ENCODE assay signal across 1 cellular context in the genomic region with DNA sequence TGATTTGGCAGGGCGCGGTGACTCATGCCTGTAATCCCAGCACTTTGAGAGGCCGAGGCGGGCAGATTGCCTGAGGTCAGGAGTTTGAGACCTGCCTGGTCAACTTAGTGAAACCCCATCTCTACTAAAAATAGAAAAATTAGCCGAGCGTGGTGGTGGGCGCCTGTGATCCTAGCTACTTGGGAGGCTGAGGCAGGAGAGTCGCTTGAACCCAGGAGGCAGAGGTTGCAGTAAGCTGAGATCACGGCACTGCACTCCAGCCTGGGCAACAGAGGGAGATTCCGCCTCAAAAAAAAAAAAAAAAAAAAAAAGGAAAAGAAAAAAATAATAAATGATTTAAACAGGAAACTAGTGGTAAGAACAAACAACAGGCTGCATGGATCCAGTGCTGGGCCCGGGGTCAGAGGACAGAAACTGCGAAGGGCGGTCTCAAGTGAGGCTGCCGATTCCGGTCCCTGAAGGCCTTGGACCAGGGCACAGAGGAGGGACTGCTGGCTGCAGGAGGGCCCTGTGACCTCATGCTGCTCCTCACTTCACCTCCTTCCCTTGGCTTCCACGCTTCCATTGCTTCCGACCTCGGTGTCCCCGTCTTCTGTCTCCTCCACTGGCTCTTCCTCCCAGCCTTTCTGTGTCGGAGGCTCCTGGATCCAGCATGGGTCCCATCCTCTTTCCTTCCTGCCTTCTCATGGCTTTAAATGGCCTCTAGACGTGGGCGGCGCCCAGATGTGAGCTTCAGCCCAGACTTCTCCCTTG.
A peak's percentile ranks its signal among the peaks of the same experiment; 100 is the strongest.
TF ChIP-seq lines count a peak whose summit lies in the region.

No MANE protein-coding gene starts in this region.

TF ChIP-seq in HepG2, 621 proteins besides CTCF, POLR2A, EP300 and RAD21 (continued from another document and continues in another):
- TF ChIP-seq, protein P1, sequence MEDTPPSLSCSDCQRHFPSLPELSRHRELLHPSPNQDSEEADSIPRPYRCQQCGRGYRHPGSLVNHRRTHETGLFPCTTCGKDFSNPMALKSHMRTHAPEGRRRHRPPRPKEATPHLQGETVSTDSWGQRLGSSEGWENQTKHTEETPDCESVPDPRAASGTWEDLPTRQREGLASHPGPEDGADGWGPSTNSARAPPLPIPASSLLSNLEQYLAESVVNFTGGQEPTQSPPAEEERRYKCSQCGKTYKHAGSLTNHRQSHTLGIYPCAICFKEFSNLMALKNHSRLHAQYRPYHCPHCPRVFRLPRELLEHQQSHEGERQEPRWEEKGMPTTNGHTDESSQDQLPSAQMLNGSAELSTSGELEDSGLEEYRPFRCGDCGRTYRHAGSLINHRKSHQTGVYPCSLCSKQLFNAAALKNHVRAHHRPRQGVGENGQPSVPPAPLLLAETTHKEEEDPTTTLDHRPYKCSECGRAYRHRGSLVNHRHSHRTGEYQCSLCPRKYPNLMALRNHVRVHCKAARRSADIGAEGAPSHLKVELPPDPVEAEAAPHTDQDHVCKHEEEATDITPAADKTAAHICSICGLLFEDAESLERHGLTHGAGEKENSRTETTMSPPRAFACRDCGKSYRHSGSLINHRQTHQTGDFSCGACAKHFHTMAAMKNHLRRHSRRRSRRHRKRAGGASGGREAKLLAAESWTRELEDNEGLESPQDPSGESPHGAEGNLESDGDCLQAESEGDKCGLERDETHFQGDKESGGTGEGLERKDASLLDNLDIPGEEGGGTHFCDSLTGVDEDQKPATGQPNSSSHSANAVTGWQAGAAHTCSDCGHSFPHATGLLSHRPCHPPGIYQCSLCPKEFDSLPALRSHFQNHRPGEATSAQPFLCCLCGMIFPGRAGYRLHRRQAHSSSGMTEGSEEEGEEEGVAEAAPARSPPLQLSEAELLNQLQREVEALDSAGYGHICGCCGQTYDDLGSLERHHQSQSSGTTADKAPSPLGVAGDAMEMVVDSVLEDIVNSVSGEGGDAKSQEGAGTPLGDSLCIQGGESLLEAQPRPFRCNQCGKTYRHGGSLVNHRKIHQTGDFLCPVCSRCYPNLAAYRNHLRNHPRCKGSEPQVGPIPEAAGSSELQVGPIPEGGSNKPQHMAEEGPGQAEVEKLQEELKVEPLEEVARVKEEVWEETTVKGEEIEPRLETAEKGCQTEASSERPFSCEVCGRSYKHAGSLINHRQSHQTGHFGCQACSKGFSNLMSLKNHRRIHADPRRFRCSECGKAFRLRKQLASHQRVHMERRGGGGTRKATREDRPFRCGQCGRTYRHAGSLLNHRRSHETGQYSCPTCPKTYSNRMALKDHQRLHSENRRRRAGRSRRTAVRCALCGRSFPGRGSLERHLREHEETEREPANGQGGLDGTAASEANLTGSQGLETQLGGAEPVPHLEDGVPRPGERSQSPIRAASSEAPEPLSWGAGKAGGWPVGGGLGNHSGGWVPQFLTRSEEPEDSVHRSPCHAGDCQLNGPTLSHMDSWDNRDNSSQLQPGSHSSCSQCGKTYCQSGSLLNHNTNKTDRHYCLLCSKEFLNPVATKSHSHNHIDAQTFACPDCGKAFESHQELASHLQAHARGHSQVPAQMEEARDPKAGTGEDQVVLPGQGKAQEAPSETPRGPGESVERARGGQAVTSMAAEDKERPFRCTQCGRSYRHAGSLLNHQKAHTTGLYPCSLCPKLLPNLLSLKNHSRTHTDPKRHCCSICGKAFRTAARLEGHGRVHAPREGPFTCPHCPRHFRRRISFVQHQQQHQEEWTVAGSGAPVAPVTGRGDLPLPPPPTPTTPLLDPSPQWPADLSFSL (CRISPR knock-in tag; IDR thresholded peaks at IDR 0.05): no peak
- no peak for TF ChIP-seq YY1 (IDR thresholded peaks at IDR 0.05; ENCODE audit: insufficient read depth, insufficient replicate concordance, low read depth, low read length)
- TF ChIP-seq, protein P2, sequence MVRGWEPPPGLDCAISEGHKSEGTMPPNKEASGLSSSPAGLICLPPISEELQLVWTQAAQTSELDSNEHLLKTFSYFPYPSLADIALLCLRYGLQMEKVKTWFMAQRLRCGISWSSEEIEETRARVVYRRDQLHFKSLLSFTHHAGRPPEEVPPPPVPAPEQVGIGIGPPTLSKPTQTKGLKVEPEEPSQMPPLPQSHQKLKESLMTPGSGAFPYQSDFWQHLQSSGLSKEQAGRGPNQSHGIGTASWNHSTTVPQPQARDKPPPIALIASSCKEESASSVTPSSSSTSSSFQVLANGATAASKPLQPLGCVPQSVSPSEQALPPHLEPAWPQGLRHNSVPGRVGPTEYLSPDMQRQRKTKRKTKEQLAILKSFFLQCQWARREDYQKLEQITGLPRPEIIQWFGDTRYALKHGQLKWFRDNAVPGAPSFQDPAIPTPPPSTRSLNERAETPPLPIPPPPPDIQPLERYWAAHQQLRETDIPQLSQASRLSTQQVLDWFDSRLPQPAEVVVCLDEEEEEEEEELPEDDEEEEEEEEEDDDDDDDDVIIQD (CRISPR knock-in tag; IDR thresholded peaks at IDR 0.05; ENCODE audit: low read depth): 0 out of 2 replicates have a peak, but pooled peaks have one; percentile 19
- TF ChIP-seq HOXA7 (CRISPR knock-in tag; IDR thresholded peaks at IDR 0.05): no peak
- no peak for TF ChIP-seq EHMT2 (IDR thresholded peaks at IDR 0.05; ENCODE audit: borderline replicate concordance, low read depth, low read length)
- TF ChIP-seq ZNF790 (CRISPR knock-in tag; IDR thresholded peaks at IDR 0.05; ENCODE audit: borderline replicate concordance): no peak
- TF ChIP-seq ZNF703 (CRISPR knock-in tag; IDR thresholded peaks at IDR 0.05; ENCODE audit: borderline replicate concordance): no peak
- no peak for TF ChIP-seq ZBTB1 (CRISPR knock-in tag; IDR thresholded peaks at IDR 0.05; ENCODE audit: borderline replicate concordance)
- peak; percentile 51; the same call in 1 of the 2 replicates for TF ChIP-seq SIN3A (IDR thresholded peaks at IDR 0.05; ENCODE audit: borderline replicate concordance, low read depth, low read length)
- no peak for TF ChIP-seq JDP2 (CRISPR knock-in tag; IDR thresholded peaks at IDR 0.05; ENCODE audit: borderline replicate concordance)
- TF ChIP-seq, protein P3, sequence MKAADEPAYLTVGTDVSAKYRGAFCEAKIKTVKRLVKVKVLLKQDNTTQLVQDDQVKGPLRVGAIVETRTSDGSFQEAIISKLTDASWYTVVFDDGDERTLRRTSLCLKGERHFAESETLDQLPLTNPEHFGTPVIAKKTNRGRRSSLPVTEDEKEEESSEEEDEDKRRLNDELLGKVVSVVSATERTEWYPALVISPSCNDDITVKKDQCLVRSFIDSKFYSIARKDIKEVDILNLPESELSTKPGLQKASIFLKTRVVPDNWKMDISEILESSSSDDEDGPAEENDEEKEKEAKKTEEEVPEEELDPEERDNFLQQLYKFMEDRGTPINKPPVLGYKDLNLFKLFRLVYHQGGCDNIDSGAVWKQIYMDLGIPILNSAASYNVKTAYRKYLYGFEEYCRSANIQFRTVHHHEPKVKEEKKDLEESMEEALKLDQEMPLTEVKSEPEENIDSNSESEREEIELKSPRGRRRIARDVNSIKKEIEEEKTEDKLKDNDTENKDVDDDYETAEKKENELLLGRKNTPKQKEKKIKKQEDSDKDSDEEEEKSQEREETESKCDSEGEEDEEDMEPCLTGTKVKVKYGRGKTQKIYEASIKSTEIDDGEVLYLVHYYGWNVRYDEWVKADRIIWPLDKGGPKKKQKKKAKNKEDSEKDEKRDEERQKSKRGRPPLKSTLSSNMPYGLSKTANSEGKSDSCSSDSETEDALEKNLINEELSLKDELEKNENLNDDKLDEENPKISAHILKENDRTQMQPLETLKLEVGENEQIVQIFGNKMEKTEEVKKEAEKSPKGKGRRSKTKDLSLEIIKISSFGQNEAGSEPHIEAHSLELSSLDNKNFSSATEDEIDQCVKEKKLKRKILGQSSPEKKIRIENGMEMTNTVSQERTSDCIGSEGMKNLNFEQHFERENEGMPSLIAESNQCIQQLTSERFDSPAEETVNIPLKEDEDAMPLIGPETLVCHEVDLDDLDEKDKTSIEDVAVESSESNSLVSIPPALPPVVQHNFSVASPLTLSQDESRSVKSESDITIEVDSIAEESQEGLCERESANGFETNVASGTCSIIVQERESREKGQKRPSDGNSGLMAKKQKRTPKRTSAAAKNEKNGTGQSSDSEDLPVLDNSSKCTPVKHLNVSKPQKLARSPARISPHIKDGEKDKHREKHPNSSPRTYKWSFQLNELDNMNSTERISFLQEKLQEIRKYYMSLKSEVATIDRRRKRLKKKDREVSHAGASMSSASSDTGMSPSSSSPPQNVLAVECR (CRISPR knock-in tag; IDR thresholded peaks at IDR 0.05; ENCODE audit: borderline replicate concordance): peak; percentile 25
- TF ChIP-seq, protein P4, sequence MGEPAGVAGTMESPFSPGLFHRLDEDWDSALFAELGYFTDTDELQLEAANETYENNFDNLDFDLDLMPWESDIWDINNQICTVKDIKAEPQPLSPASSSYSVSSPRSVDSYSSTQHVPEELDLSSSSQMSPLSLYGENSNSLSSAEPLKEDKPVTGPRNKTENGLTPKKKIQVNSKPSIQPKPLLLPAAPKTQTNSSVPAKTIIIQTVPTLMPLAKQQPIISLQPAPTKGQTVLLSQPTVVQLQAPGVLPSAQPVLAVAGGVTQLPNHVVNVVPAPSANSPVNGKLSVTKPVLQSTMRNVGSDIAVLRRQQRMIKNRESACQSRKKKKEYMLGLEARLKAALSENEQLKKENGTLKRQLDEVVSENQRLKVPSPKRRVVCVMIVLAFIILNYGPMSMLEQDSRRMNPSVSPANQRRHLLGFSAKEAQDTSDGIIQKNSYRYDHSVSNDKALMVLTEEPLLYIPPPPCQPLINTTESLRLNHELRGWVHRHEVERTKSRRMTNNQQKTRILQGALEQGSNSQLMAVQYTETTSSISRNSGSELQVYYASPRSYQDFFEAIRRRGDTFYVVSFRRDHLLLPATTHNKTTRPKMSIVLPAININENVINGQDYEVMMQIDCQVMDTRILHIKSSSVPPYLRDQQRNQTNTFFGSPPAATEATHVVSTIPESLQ (CRISPR knock-in tag; conservative IDR thresholded peaks at IDR 0.05): no peak
- TF ChIP-seq PITX1 (CRISPR knock-in tag; IDR thresholded peaks at IDR 0.05): no peak; the same call in 1 of the 2 replicates
- no peak for TF ChIP-seq ZNF101 (CRISPR knock-in tag; IDR thresholded peaks at IDR 0.05; ENCODE audit: borderline replicate concordance, low read depth)
- TF ChIP-seq, protein P5, sequence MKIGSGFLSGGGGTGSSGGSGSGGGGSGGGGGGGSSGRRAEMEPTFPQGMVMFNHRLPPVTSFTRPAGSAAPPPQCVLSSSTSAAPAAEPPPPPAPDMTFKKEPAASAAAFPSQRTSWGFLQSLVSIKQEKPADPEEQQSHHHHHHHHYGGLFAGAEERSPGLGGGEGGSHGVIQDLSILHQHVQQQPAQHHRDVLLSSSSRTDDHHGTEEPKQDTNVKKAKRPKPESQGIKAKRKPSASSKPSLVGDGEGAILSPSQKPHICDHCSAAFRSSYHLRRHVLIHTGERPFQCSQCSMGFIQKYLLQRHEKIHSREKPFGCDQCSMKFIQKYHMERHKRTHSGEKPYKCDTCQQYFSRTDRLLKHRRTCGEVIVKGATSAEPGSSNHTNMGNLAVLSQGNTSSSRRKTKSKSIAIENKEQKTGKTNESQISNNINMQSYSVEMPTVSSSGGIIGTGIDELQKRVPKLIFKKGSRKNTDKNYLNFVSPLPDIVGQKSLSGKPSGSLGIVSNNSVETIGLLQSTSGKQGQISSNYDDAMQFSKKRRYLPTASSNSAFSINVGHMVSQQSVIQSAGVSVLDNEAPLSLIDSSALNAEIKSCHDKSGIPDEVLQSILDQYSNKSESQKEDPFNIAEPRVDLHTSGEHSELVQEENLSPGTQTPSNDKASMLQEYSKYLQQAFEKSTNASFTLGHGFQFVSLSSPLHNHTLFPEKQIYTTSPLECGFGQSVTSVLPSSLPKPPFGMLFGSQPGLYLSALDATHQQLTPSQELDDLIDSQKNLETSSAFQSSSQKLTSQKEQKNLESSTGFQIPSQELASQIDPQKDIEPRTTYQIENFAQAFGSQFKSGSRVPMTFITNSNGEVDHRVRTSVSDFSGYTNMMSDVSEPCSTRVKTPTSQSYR (CRISPR knock-in tag; IDR thresholded peaks at IDR 0.05; ENCODE audit: borderline replicate concordance): no peak
- no peak for TF ChIP-seq ZFP36 (IDR thresholded peaks at IDR 0.05; ENCODE audit: borderline replicate concordance, low read depth, low read length, partially characterized antibody)
- TF ChIP-seq ZSCAN29 (CRISPR knock-in tag; conservative IDR thresholded peaks at IDR 0.05): no peak
- TF ChIP-seq NRL (CRISPR knock-in tag; IDR thresholded peaks at IDR 0.05; ENCODE audit: borderline replicate concordance): no peak
- no peak for TF ChIP-seq ZNF761 (CRISPR knock-in tag; conservative IDR thresholded peaks at IDR 0.05)
- no peak for TF ChIP-seq PCBP1 (IDR thresholded peaks at IDR 0.05; ENCODE audit: borderline replicate concordance, low read depth, low read length)
- no peak; the same call in 1 of the 2 replicates for TF ChIP-seq ZNF616 (CRISPR knock-in tag; IDR thresholded peaks at IDR 0.05; ENCODE audit: low read depth)
- TF ChIP-seq MED1 (CRISPR knock-in tag; IDR thresholded peaks at IDR 0.05): peak; percentile 85
- TF ChIP-seq CEBPB (IDR thresholded peaks at IDR 0.05; ENCODE audit: borderline replicate concordance, low read depth, low read length): no peak
- no peak for TF ChIP-seq MAFK (conservative IDR thresholded peaks at IDR 0.05 in 1 of 2, IDR thresholded peaks at IDR 0.05 in 1 of 2; ENCODE audit: low read length in 2 of 2)
- TF ChIP-seq CBX5 (CRISPR knock-in tag; IDR thresholded peaks at IDR 0.05; ENCODE audit: borderline replicate concordance): no peak
- TF ChIP-seq KLF16 (CRISPR knock-in tag; IDR thresholded peaks at IDR 0.05): no peak; a peak in 1 of 4 replicates
- TF ChIP-seq, protein P6, sequence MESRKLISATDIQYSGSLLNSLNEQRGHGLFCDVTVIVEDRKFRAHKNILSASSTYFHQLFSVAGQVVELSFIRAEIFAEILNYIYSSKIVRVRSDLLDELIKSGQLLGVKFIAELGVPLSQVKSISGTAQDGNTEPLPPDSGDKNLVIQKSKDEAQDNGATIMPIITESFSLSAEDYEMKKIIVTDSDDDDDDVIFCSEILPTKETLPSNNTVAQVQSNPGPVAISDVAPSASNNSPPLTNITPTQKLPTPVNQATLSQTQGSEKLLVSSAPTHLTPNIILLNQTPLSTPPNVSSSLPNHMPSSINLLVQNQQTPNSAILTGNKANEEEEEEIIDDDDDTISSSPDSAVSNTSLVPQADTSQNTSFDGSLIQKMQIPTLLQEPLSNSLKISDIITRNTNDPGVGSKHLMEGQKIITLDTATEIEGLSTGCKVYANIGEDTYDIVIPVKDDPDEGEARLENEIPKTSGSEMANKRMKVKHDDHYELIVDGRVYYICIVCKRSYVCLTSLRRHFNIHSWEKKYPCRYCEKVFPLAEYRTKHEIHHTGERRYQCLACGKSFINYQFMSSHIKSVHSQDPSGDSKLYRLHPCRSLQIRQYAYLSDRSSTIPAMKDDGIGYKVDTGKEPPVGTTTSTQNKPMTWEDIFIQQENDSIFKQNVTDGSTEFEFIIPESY (CRISPR knock-in tag; IDR thresholded peaks at IDR 0.05): no peak
- no peak for TF ChIP-seq FOXM1 (CRISPR knock-in tag; IDR thresholded peaks at IDR 0.05)
- TF ChIP-seq ZNF317 (CRISPR knock-in tag; IDR thresholded peaks at IDR 0.05): peak; percentile 73
- TF ChIP-seq, protein P7, sequence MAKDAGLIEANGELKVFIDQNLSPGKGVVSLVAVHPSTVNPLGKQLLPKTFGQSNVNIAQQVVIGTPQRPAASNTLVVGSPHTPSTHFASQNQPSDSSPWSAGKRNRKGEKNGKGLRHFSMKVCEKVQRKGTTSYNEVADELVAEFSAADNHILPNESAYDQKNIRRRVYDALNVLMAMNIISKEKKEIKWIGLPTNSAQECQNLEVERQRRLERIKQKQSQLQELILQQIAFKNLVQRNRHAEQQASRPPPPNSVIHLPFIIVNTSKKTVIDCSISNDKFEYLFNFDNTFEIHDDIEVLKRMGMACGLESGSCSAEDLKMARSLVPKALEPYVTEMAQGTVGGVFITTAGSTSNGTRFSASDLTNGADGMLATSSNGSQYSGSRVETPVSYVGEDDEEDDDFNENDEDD (CRISPR knock-in tag; IDR thresholded peaks at IDR 0.05; ENCODE audit: borderline replicate concordance): no peak
- no peak for TF ChIP-seq ZNF549 (CRISPR knock-in tag; IDR thresholded peaks at IDR 0.05)
- TF ChIP-seq ETV6 (CRISPR knock-in tag; conservative IDR thresholded peaks at IDR 0.05): no peak
- TF ChIP-seq ZSCAN9 (CRISPR knock-in tag; IDR thresholded peaks at IDR 0.05; ENCODE audit: borderline replicate concordance): no peak
- no peak for TF ChIP-seq RCOR2 (CRISPR knock-in tag; IDR thresholded peaks at IDR 0.05)
- no peak for TF ChIP-seq NFIC (IDR thresholded peaks at IDR 0.05; ENCODE audit: low read length)
